ENCODE assay signal across 22 cellular contexts in the genomic region with DNA sequence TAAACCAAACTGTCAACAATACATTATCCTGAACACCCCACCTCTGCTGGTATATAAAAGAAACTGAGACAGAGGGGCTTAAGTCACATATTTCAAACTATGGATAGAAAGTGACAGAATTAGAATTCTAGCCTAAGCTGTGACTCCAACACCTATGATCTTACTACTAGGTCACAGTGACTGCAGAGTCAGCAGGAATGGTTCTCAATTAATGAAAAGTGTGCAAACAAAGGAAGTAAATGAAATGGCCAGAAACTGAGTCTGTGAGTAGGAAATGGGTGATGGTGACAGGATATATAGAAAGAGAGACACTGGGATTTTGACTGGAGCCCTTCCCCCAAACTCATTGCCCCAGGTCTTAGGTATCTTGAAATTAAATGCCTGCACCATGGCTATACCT. TPM values are rescaled to one million over a fixed set of nuclear protein-coding genes. Genes with fewer than 3 reads are reported as not detected.
A peak's percentile ranks its signal among the peaks of the same experiment; 100 is the strongest.
DNase-seq lines count a peak whose midpoint lies in the region; ATAC-seq and TF ChIP-seq lines count a peak whose summit lies in the region.
"Had no signal": no experiment of that assay in that cellular context is flagged by ENCODE, and none has a peak within 500 bp of the region (broad histone marks: within the 10 kb centered on the region; RNA-seq: fewer than 3 reads in every experiment).

No MANE protein-coding gene starts in this region.

- 0 out of 2 replicates have a peak, but pooled peaks cover 5% of the 10 kb centered on the region for H3F3A ChIP-seq in GM23338 (replicated peaks; ENCODE audit: low read depth)

- intact Hi-C loops in ovary (cut with DNase I) = no loop called here

- H3K36me3 Mint-ChIP-seq in activated naive CD8-positive, alpha-beta T cell = peaks cover 16% of the 10 kb centered on the region
- peaks cover 77% of the 10 kb centered on the region for H3K36me3 Mint-ChIP-seq in activated naive CD8-positive, alpha-beta T cell treated with anti-CD3 and anti-CD28 coated beads, Interleukin-2, amount 50 U/mL, for 24 hours (ENCODE audit: low read depth)
- H3K36me3 Mint-ChIP-seq in CD4-positive, CD25-positive, alpha-beta regulatory T cell = peaks cover 56% of the 10 kb centered on the region
- peaks cover 88% of the 10 kb centered on the region for H3K36me3 Mint-ChIP-seq in GM23338 (ENCODE audit: low read depth)
- peaks cover 38 to 64% (median 46%) of the 10 kb centered on the region in 3 donors for H3K36me3 Mint-ChIP-seq in immature natural killer cell

- H2AFZ ChIP-seq in GM23338 = no peak overlapping the region
- H2AFZ ChIP-seq: GM23248 had no signal

- H3K9me3 ChIP-seq in CD4-positive, CD25-positive, alpha-beta regulatory T cell (ENCODE audit: control insufficient read depth in 2 of 2, low read length in 2 of 2) = no peaks in the 10 kb centered on the region
- no peaks in the 10 kb centered on the region for H3K9me3 ChIP-seq in ovary
- H3K9me3 ChIP-seq: BLaER1 treated with 17β-estradiol and CSF1 and Interleukin-3, amounts not matched to agents 10 nM and 100 nM; SK-N-SH had no signal

- no peak overlapping the region for H3K4me3 ChIP-seq in CD4-positive, CD25-positive, alpha-beta regulatory T cell (ENCODE audit: low read depth, low read length)
- H3K4me3 ChIP-seq in GM23338 = no peak overlapping the region
- no peak overlapping the region for H3K4me3 ChIP-seq in ovary
- H3K4me3 ChIP-seq: BLaER1 treated with 17β-estradiol and CSF1 and Interleukin-3, amounts not matched to agents 10 nM and 100 nM; GM23248 had no signal

- H3K4me2 ChIP-seq in GM23338 = no peak overlapping the region
- H3K4me2 ChIP-seq: BLaER1 treated with 17β-estradiol and CSF1 and Interleukin-3, amounts not matched to agents 10 nM and 100 nM; SK-N-SH had no signal

- peaks cover 91% of the 10 kb centered on the region for H3K36me3 ChIP-seq in CD4-positive, CD25-positive, alpha-beta regulatory T cell (ENCODE audit: control insufficient read depth, insufficient read depth, low read length)
- H3K36me3 ChIP-seq in GM23338 (ENCODE audit: insufficient read depth) (peaks cover 72% of the 10 kb centered on the region), ovary (no peaks in the 10 kb centered on the region)

- H3K27me3 ChIP-seq in CD4-positive, CD25-positive, alpha-beta regulatory T cell (ENCODE audit: control insufficient read depth, insufficient read depth, low read length) = no peaks in the 10 kb centered on the region
- H3K27me3 ChIP-seq in GM23338 (ENCODE audit: insufficient read depth) = no peaks in the 10 kb centered on the region
- H3K27me3 ChIP-seq in ovary = no peaks in the 10 kb centered on the region
- H3K27me3 ChIP-seq: BLaER1 treated with 17β-estradiol and CSF1 and Interleukin-3, amounts not matched to agents 10 nM and 100 nM had no signal

- no peak for DNase-seq in activated naive CD8-positive, alpha-beta T cell treated with anti-CD3 and anti-CD28 coated beads, Interleukin-2, amount 50 U/mL, for 24 hours
- no peak for DNase-seq in CD4-positive, CD25-positive, alpha-beta regulatory T cell
- DNase-seq in GM23338 (ENCODE audit: low spot score) (no peak), immature natural killer cell (no peak), ovary (no peak)
- DNase-seq: AML-193; Calu3; CD8-positive, alpha-beta memory T cell; DMS79 treated with DMSO at 0.1 percent for 48 hours; GF-D8; GM23248; H9; KG1; MM.1S; NCI-H2029; NCI-H446; NCI-H524 treated with DMSO at 0.1 percent for 48 hours; NCI-H774; SK-N-SH had no signal

- no peak for ATAC-seq in activated naive CD8-positive, alpha-beta T cell treated with anti-CD3 and anti-CD28 coated beads, Interleukin-2, amount 50 U/mL, for 24 hours
- ATAC-seq in CD4-positive, CD25-positive, alpha-beta regulatory T cell (ENCODE audit: low read depth in 2 of 2) = no peak
- ATAC-seq in GM23338 (no peak), GM21360 (IDR thresholded peaks at IDR 0.05; ENCODE audit: unreplicated experiment) (no peak)

- TF ChIP-seq CTCF in GM23338 (conservative IDR thresholded peaks at IDR 0.05; ENCODE audit: low read depth in 2 of 2) = no peak
- no peak for TF ChIP-seq CTCF in ovary (IDR thresholded peaks at IDR 0.05)

- no peaks in the 10 kb centered on the region for H3K9me2 ChIP-seq in GM23338 (ENCODE audit: insufficient read depth)
- H3K9me2 ChIP-seq: SK-N-SH had no signal

- peak overlapping the region; percentile 2 for H3K27ac Mint-ChIP-seq in activated naive CD8-positive, alpha-beta T cell
- H3K27ac Mint-ChIP-seq in activated naive CD8-positive, alpha-beta T cell treated with anti-CD3 and anti-CD28 coated beads, Interleukin-2, amount 50 U/mL, for 24 hours = no peak overlapping the region
- peak overlapping the region in 2 of 3 donors; percentile 22 to 69 for H3K27ac Mint-ChIP-seq in CD4-positive, CD25-positive, alpha-beta regulatory T cell
- no peak overlapping the region for H3K27ac Mint-ChIP-seq in GM23338
- peak overlapping the region in 5 of 6 donors; percentile 21 to 68 (median 45) for H3K27ac Mint-ChIP-seq in immature natural killer cell
- H3K27ac Mint-ChIP-seq: H9 had no signal

- no peaks in the 10 kb centered on the region for H3K4me1 ChIP-seq in CD4-positive, CD25-positive, alpha-beta regulatory T cell (ENCODE audit: control insufficient read depth, insufficient read depth, low read length, poor library complexity, severe bottlenecking)
- H3K4me1 ChIP-seq in GM23338 (ENCODE audit: insufficient read depth) (no peaks in the 10 kb centered on the region), ovary (ENCODE audit: insufficient read depth) (no peaks in the 10 kb centered on the region)
- H3K4me1 ChIP-seq: BLaER1 treated with 17β-estradiol and CSF1 and Interleukin-3, amounts not matched to agents 10 nM and 100 nM had no signal

- TF ChIP-seq POLR2A in ovary (IDR thresholded peaks at IDR 0.05) = no peak

- H3K4me3 Mint-ChIP-seq in activated naive CD8-positive, alpha-beta T cell = no peak overlapping the region
- no peak overlapping the region for H3K4me3 Mint-ChIP-seq in activated naive CD8-positive, alpha-beta T cell treated with anti-CD3 and anti-CD28 coated beads, Interleukin-2, amount 50 U/mL, for 24 hours
- H3K4me3 Mint-ChIP-seq in CD4-positive, CD25-positive, alpha-beta regulatory T cell = no peak overlapping the region
- H3K4me3 Mint-ChIP-seq in GM23338 = no peak overlapping the region
- no peak overlapping the region for H3K4me3 Mint-ChIP-seq in immature natural killer cell
- H3K4me3 Mint-ChIP-seq: CD8-positive, alpha-beta memory T cell; H9 had no signal

- H4K20me1 ChIP-seq in GM23338 (replicated peaks; ENCODE audit: insufficient read depth) = peaks cover 26% of the 10 kb centered on the region

- H3K4me1 Mint-ChIP-seq in activated naive CD8-positive, alpha-beta T cell (ENCODE audit: low read depth) = peaks cover 9% of the 10 kb centered on the region
- H3K4me1 Mint-ChIP-seq in activated naive CD8-positive, alpha-beta T cell treated with anti-CD3 and anti-CD28 coated beads, Interleukin-2, amount 50 U/mL, for 24 hours = no peaks in the 10 kb centered on the region
- H3K4me1 Mint-ChIP-seq in CD4-positive, CD25-positive, alpha-beta regulatory T cell = peaks cover 10 to 22% (median 19%) of the 10 kb centered on the region in 4 donors
- H3K4me1 Mint-ChIP-seq in GM23338 = no peaks in the 10 kb centered on the region
- peaks cover 21 to 42% of the 10 kb centered on the region in 2 donors for H3K4me1 Mint-ChIP-seq in immature natural killer cell
- H3K4me1 Mint-ChIP-seq: H9 had no signal

- no peaks in the 10 kb centered on the region for H3K27me3 Mint-ChIP-seq in activated naive CD8-positive, alpha-beta T cell
- no peaks in the 10 kb centered on the region for H3K27me3 Mint-ChIP-seq in activated naive CD8-positive, alpha-beta T cell treated with anti-CD3 and anti-CD28 coated beads, Interleukin-2, amount 50 U/mL, for 24 hours
- no peaks in the 10 kb centered on the region for H3K27me3 Mint-ChIP-seq in CD4-positive, CD25-positive, alpha-beta regulatory T cell
- H3K27me3 Mint-ChIP-seq in GM23338 (ENCODE audit: insufficient read depth, low read depth, poor library complexity) (peaks cover 4% of the 10 kb centered on the region), immature natural killer cell (ENCODE audit: low read depth in 3 of 3) (peaks cover 0 to 2% (median 0%) of the 10 kb centered on the region in 3 donors)
- H3K27me3 Mint-ChIP-seq: CD8-positive, alpha-beta memory T cell had no signal

- H3K27ac ChIP-seq in CD4-positive, CD25-positive, alpha-beta regulatory T cell (ENCODE audit: insufficient read depth, low read length, poor library complexity, severe bottlenecking) = no peak overlapping the region
- H3K27ac ChIP-seq in GM23338 (ENCODE audit: low read depth) (peak overlapping the region; percentile 41; the same call in 1 of the 2 replicates), ovary (no peak overlapping the region)
- H3K27ac ChIP-seq: BLaER1 treated with 17β-estradiol and CSF1 and Interleukin-3, amounts not matched to agents 10 nM and 100 nM; GM23248 had no signal

- no peaks in the 10 kb centered on the region for H3K9me3 Mint-ChIP-seq in activated naive CD8-positive, alpha-beta T cell (ENCODE audit: low read depth)
- no peaks in the 10 kb centered on the region for H3K9me3 Mint-ChIP-seq in activated naive CD8-positive, alpha-beta T cell treated with anti-CD3 and anti-CD28 coated beads, Interleukin-2, amount 50 U/mL, for 24 hours
- no peaks in the 10 kb centered on the region for H3K9me3 Mint-ChIP-seq in CD4-positive, CD25-positive, alpha-beta regulatory T cell
- H3K9me3 Mint-ChIP-seq in GM23338 = no peaks in the 10 kb centered on the region
- no peaks in the 10 kb centered on the region for H3K9me3 Mint-ChIP-seq in immature natural killer cell
- H3K9me3 Mint-ChIP-seq: CD8-positive, alpha-beta memory T cell; H9 had no signal

- peaks cover 63% of the 10 kb centered on the region for H3K79me2 ChIP-seq in GM23338 (replicated peaks; ENCODE audit: insufficient read depth)

- TF ChIP-seq EP300 in ovary (IDR thresholded peaks at IDR 0.05) = no peak

RNA-seq across cellular contexts. Expression of a gene that starts 38.7 kb away (rescaled TPM):
- 0.12 TPM for total RNA-seq in CD4-positive, CD25-positive, alpha-beta regulatory T cell
- polyA plus RNA-seq in CD4-positive, CD25-positive, alpha-beta regulatory T cell = not detected
- total RNA-seq in GM23338 (2014; rRNA removed; shearing (Covaris generic)) = 22.4 and 29.7 TPM in 2 replicates
- polyA plus RNA-seq in GM23338 (2016; fragmentation: Nextera tagmentation; extraction: Ambion mirVana) = 5.2 and 5.8 TPM in 2 replicates
- not detected for polyA plus RNA-seq in immature natural killer cell
- total RNA-seq in ovary = 10 to 100 TPM in 5 of 7 donors, 1 to 10 TPM in 2; 4.2 to 31.0 (median 23.0) TPM
- 10 to 100 TPM; 17.1 to 28.0 TPM for polyA plus RNA-seq in ovary
- polyA plus RNA-seq: CD8-positive, alpha-beta memory T cell had no signal

Comparison
In these comparisons a context has a peak if more than half of its experiments do, and no peak if none do; other contexts are left out.
1. H3K27ac Mint-ChIP-seq: peak in activated naive CD8-positive, alpha-beta T cell (single experiment), CD4-positive, CD25-positive, alpha-beta regulatory T cell (2 of 3) and immature natural killer cell (5 of 6); none in activated naive CD8-positive, alpha-beta T cell treated with anti-CD3 and anti-CD28 coated beads, Interleukin-2, amount 50 U/mL, for 24 hours (single experiment) and GM23338 (single experiment).